Comparison of ENCODE assay signal across 24 cellular contexts in genomic region chr4:133600008-133600407, GRCh38.
"Had no signal": no experiment of that assay in that cellular context is flagged by ENCODE, and none has a peak within 500 bp of the region (broad histone marks: within the 10 kb centered on the region; RNA-seq: fewer than 3 reads in every experiment).

No MANE protein-coding gene starts in this region.

- H3K27ac Mint-ChIP-seq: activated CD4-positive, alpha-beta memory T cell treated with anti-CD3 and anti-CD28 coated beads for 36 hours; activated naive CD8-positive, alpha-beta T cell treated with anti-CD3 and anti-CD28 coated beads, Interleukin-2, amount 10 ng/mL, durations not matched to agents 7 days and 5 days; naive thymus-derived CD4-positive, alpha-beta T cell had no signal

- H3K4me3 ChIP-seq: breast epithelium, left lung, lung, ovary, psoas muscle, right atrium auricular region, upper lobe of left lung had no signal

- H3K9me3 ChIP-seq: breast epithelium, left lung, ovary, psoas muscle, right atrium auricular region, upper lobe of left lung had no signal

- H3K9me3 Mint-ChIP-seq: activated naive CD8-positive, alpha-beta T cell treated with anti-CD3 and anti-CD28 coated beads, Interleukin-2, amount 10 ng/mL, durations not matched to agents 7 days and 5 days had no signal

- H3K27me3 Mint-ChIP-seq: activated CD4-positive, alpha-beta memory T cell treated with anti-CD3 and anti-CD28 coated beads for 36 hours; activated naive CD8-positive, alpha-beta T cell treated with anti-CD3 and anti-CD28 coated beads, Interleukin-2, amount 10 ng/mL, durations not matched to agents 7 days and 5 days; central memory CD8-positive, alpha-beta T cell; naive thymus-derived CD4-positive, alpha-beta T cell had no signal

- H3K27ac ChIP-seq: breast epithelium, left lung, ovary, psoas muscle, right atrium auricular region, upper lobe of left lung had no signal

- H3K27me3 ChIP-seq: breast epithelium, left lung, ovary, right atrium auricular region, upper lobe of left lung had no signal

- ATAC-seq: esophagus mucosa; left lung; naive thymus-derived CD4-positive, alpha-beta T cell; psoas muscle; stimulated activated naive CD8-positive, alpha-beta T cell treated with anti-CD3 and anti-CD28 coated beads, Interleukin-15, Interleukin-2, amounts not matched to agents 100 U/mL and 50 U/mL, for 24 hours had no signal

- H3K4me3 Mint-ChIP-seq: activated CD4-positive, alpha-beta memory T cell treated with anti-CD3 and anti-CD28 coated beads for 36 hours; activated naive CD8-positive, alpha-beta T cell treated with anti-CD3 and anti-CD28 coated beads, Interleukin-2, amount 10 ng/mL, durations not matched to agents 7 days and 5 days; central memory CD8-positive, alpha-beta T cell; naive thymus-derived CD4-positive, alpha-beta T cell had no signal

- H3K36me3 Mint-ChIP-seq: activated CD4-positive, alpha-beta memory T cell treated with anti-CD3 and anti-CD28 coated beads for 36 hours; activated naive CD8-positive, alpha-beta T cell treated with anti-CD3 and anti-CD28 coated beads, Interleukin-2, amount 10 ng/mL, durations not matched to agents 7 days and 5 days; naive thymus-derived CD4-positive, alpha-beta T cell had no signal

- H3K4me1 ChIP-seq: breast epithelium, left lung, psoas muscle, right atrium auricular region, upper lobe of left lung had no signal

- DNase-seq: activated CD4-positive, alpha-beta memory T cell treated with anti-CD3 and anti-CD28 coated beads for 36 hours; activated CD4-positive, alpha-beta T cell treated with anti-CD3 and anti-CD28 coated beads for 48 hours; activated CD4-positive, CD25-positive, alpha-beta regulatory T cell; activated naive CD4-positive, alpha-beta T cell treated with Interleukin-2 at 50 U/mL for 16 hours; activated naive CD8-positive, alpha-beta T cell treated with anti-CD3 and anti-CD28 coated beads, Interleukin-2, amount 10 ng/mL, durations not matched to agents 7 days and 5 days; activated T-cell treated with anti-CD3 and anti-CD28 coated beads, Interleukin-2, amount 50 U/mL, for 48 hours; amniotic stem cell; effector memory CD4-positive, alpha-beta T cell; glutamatergic neuron; hippocampal formation; kidney glomerular epithelial cell; left lung; naive thymus-derived CD4-positive, alpha-beta T cell; ovary; psoas muscle; stimulated activated CD4-positive, alpha-beta T cell treated with anti-CD3 and anti-CD28 coated beads, Interleukin-12 subunit alpha, Interleukin-12 subunit beta, amount 100 ng/mL, for 4 hours; stimulated activated CD4-positive, alpha-beta T cell treated with anti-CD3 and anti-CD28 coated beads, Interleukin-4, amount 100 ng/mL, for 4 hours; stimulated activated naive CD8-positive, alpha-beta T cell treated with anti-CD3 and anti-CD28 coated beads, Interleukin-15, Interleukin-2, amounts not matched to agents 100 U/mL and 50 U/mL, for 24 hours; upper lobe of left lung had no signal

- H3K36me3 ChIP-seq: breast epithelium, left lung, ovary, right atrium auricular region, upper lobe of left lung had no signal

- H3K4me1 Mint-ChIP-seq: activated naive CD8-positive, alpha-beta T cell treated with anti-CD3 and anti-CD28 coated beads, Interleukin-2, amount 10 ng/mL, durations not matched to agents 7 days and 5 days; central memory CD8-positive, alpha-beta T cell; naive thymus-derived CD4-positive, alpha-beta T cell had no signal
